In the genomic region with DNA sequence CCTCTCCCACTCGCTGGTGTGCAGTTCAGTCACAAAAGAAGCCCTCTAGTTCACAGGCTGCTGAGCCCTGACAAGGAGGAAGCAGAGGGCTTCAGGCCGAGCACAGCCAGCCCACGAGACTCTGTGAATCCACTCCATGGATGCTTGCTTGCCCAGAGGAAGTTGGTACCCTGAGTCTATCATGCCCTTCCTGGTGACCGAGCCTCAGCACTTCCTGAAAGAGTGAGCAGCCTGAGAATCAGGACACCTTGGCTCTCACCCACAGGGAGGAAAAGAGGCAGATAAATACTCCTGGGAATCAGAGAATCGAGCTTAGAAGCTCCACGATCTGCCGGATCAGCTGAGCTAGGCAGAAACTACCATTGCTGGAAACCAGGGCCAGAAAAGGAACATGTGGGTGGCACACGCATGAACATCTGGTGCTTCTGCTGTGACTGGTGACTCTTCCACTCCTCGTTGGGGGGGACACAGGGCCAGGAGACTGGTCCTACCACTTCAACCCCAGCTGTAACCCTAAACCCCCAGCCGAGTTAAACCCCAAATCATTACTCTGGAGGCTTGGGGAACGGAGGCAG, we compare ENCODE assay signal across 8 cellular contexts.
DNase-seq lines count a peak whose midpoint lies in the region; ATAC-seq, FAIRE-seq and TF ChIP-seq lines count a peak whose summit lies in the region.

No MANE protein-coding gene starts in this region.

- POLR2A ChIA-PET in GM12878 (lab: Charles Lee), result no interaction called here

- SMC1A ChIA-PET in GM12878 (lab: Charles Lee; ENCODE audit: uncharacterized antibody, unreplicated experiment), result interaction anchor here (0.7 to 1.6 kb wide), 4 partner anchors 42 to 252 kb away, joined by 3 to 4 read pairs (median 4); no protein-coding TSS in a partner anchor

- H2AFZ ChIP-seq in ACC112 (ENCODE audit: low read length, unreplicated experiment) (peak overlapping the region; percentile 57), GM23338 (peak overlapping the region; percentile 100), GM12878 (ENCODE audit: control insufficient read depth, low read depth, low read length) (no peak overlapping the region; the same call in 1 of the 2 replicates)

- no peaks in the 10 kb centered on the region for H3K9me3 Mint-ChIP-seq in GM23338

- H3K79me2 ChIP-seq in ACC112 (ENCODE audit: control insufficient read depth, insufficient read depth, low read length, unreplicated experiment) (no peaks in the 10 kb centered on the region), GM23338 (replicated peaks; ENCODE audit: insufficient read depth) (no peaks in the 10 kb centered on the region), GM12878 (ENCODE audit: control insufficient read depth, insufficient read depth, low read length) (no peaks in the 10 kb centered on the region)

- H3K27ac ChIP-seq in ACC112 (ENCODE audit: low read depth, low read length) (no peak overlapping the region), GM23338 (ENCODE audit: low read depth) (no peak overlapping the region), GM12878 (ENCODE audit: control insufficient read depth, insufficient read depth) (no peak overlapping the region)
- H3K27ac ChIP-seq in effector memory CD4-positive, alpha-beta T cell (ENCODE audit: insufficient read depth, low read length, poor library complexity, severe bottlenecking), result no peak overlapping the region

- TF ChIP-seq CTCF in GM23338 (conservative IDR thresholded peaks at IDR 0.05; ENCODE audit: low read depth in 2 of 2) (no peak), GM12878 (IDR thresholded peaks at IDR 0.05 in 2 of 3, conservative IDR thresholded peaks at IDR 0.05 in 1 of 3; ENCODE audit: control insufficient read depth in 2 of 3, extremely low read depth in 1 of 3, insufficient read depth in 1 of 3, low read depth in 3 of 3, low read length in 3 of 3) (no peak)

- H4K20me1 ChIP-seq in GM23338 (replicated peaks; ENCODE audit: insufficient read depth) (no peaks in the 10 kb centered on the region), GM12878 (ENCODE audit: control insufficient read depth, insufficient read depth) (no peaks in the 10 kb centered on the region)

- 11% methylated on average over 11 of the region's 11 CpGs for WGBS in GM12878 (ENCODE audit: insufficient coverage, insufficient replicate concordance, low lambda C conversion rate, missing lambda C conversion rate)

- H3K9me2 ChIP-seq in GM23338 (ENCODE audit: insufficient read depth), result no peaks in the 10 kb centered on the region

- H3K27ac Mint-ChIP-seq in GM23338, result no peak overlapping the region

- FAIRE-seq in GM12878 (lab: Jason Lieb, UNC), result no peak

- intact Hi-C loops in GM12878 (cut with micrococcal nuclease; ENCODE audit: unreplicated experiment), result loop anchor here (5.0 kb wide), 2 partner anchors 130 to 555 kb away; no protein-coding TSS in a partner anchor
- intact Hi-C loops in posterior vena cava (cut with DNase I), result no loop called here

- DNase-seq in GM23338 (ENCODE audit: low spot score) (no peak), GM12878 (ENCODE audit: low read depth, low spot score) (no peak), medulla oblongata (ENCODE audit: extremely low spot score) (peak; percentile 69), NCI-H1048 (lab: John Stamatoyannopoulos, UW) (no peak), NCI-H2107 treated with DMSO at 0.1 percent for 48 hours (lab: John Stamatoyannopoulos, UW; ENCODE audit: unreplicated experiment) (no peak), posterior vena cava (ENCODE audit: low spot score) (no peak)
- DNase-seq in effector memory CD4-positive, alpha-beta T cell, result no peak

- TF ChIP-seq POLR2A in GM12878 (IDR thresholded peaks at IDR 0.05; ENCODE audit: low read depth, low read length), result no peak

- H3K4me1 ChIP-seq in ACC112 (ENCODE audit: control insufficient read depth, insufficient read depth, low read length, unreplicated experiment) (peaks cover 4% of the 10 kb centered on the region), GM23338 (ENCODE audit: insufficient read depth) (peaks cover 19% of the 10 kb centered on the region), GM12878 (ENCODE audit: control insufficient read depth, insufficient read depth, low read length) (no peaks in the 10 kb centered on the region)
- no peaks in the 10 kb centered on the region for H3K4me1 ChIP-seq in effector memory CD4-positive, alpha-beta T cell (ENCODE audit: control insufficient read depth, insufficient read depth, low read length, poor library complexity, severe bottlenecking)

- H3K9me3 ChIP-seq in GM12878 (replicated peaks; ENCODE audit: control insufficient read depth, insufficient read depth, low read length), result no peaks in the 10 kb centered on the region
- H3K9me3 ChIP-seq in effector memory CD4-positive, alpha-beta T cell (ENCODE audit: control insufficient read depth, low read length), result no peaks in the 10 kb centered on the region

- TF ChIP-seq EP300 in GM12878 (IDR thresholded peaks at IDR 0.05; ENCODE audit: borderline replicate concordance in 1 of 2, control insufficient read depth in 1 of 2, low read depth in 2 of 2, low read length in 2 of 2), result no peak

- H3K27me3 ChIP-seq in ACC112 (ENCODE audit: insufficient read depth, low read length) (peaks cover 86% of the 10 kb centered on the region), GM23338 (ENCODE audit: insufficient read depth) (peaks cover 12% of the 10 kb centered on the region; the same call in 1 of the 2 replicates), GM12878 (replicated peaks in 1 of 2; ENCODE audit: control insufficient read depth in 2 of 2, insufficient read depth in 2 of 2, low read length in 1 of 2) (peaks cover 4 to 6% of the 10 kb centered on the region in 2 experiments; a peak in 3 of 4 replicates)
- peaks cover 4% of the 10 kb centered on the region for H3K27me3 ChIP-seq in effector memory CD4-positive, alpha-beta T cell (replicated peaks; ENCODE audit: control insufficient read depth, insufficient read depth, low read length, poor library complexity, severe bottlenecking)

- peak; percentile 8; the same call in 2 of the 3 replicates for ATAC-seq in GM23338
- ATAC-seq in GM12878, result 0 out of 3 replicates have a peak, but pooled peaks have one; percentile 18

- no peak overlapping the region for H3K9ac ChIP-seq in GM12878 (ENCODE audit: control insufficient read depth, insufficient read depth, low read length)

- no TSS peak for BruUV-seq in GM12878 (replicated peaks; lab: Mats Ljungman, UMichigan)

- no peaks in the 10 kb centered on the region for H3K36me3 Mint-ChIP-seq in GM23338 (ENCODE audit: low read depth)

- peak overlapping the region; percentile 81 for H3K4me2 ChIP-seq in GM23338
- peak overlapping the region; percentile 21; the same call in 1 of the 2 replicates for H3K4me2 ChIP-seq in GM12878 (ENCODE audit: control insufficient read depth, insufficient read depth)

- H3K4me3 ChIP-seq in ACC112 (ENCODE audit: low read depth, low read length) (peak overlapping the region; percentile 14; the same call in 1 of the 2 replicates), GM23338 (peak overlapping the region; percentile 58), GM12878 (no peak overlapping the region)
- H3K4me3 ChIP-seq in effector memory CD4-positive, alpha-beta T cell (ENCODE audit: insufficient read depth, low read depth, low read length, poor library complexity, severe bottlenecking), result no peak overlapping the region

- no peaks in the 10 kb centered on the region for H3F3A ChIP-seq in GM23338 (replicated peaks; ENCODE audit: low read depth)

- peaks cover 7% of the 10 kb centered on the region for H3K27me3 Mint-ChIP-seq in GM23338 (ENCODE audit: insufficient read depth, low read depth, poor library complexity)

- no peak overlapping the region; the same call in 2 of the 3 replicates for H3K4me3 Mint-ChIP-seq in GM23338

- no peak for TF ChIP-seq RAD21 in GM12878 (IDR thresholded peaks at IDR 0.05; ENCODE audit: insufficient read depth, low read depth, low read length)

- RAD21 ChIA-PET in GM12878 (lab: Charles Lee; ENCODE audit: unreplicated experiment), result interaction anchor here (0.9 to 1.5 kb wide), 3 partner anchors 42 to 558 kb away, joined by 3 to 5 read pairs (median 5); no protein-coding TSS in a partner anchor

- H3K4me1 Mint-ChIP-seq in GM23338, result peaks cover 18% of the 10 kb centered on the region

- CTCF ChIA-PET in GM12878 (lab: Yijun Ruan, JAX), result interaction anchor here (0.7 to 1.8 kb wide), 8 partner anchors 14 to 587 kb away, joined by 3 to 9 read pairs (median 4); no protein-coding TSS in a partner anchor

- in situ Hi-C loops in GM12878 (cut with MboI), result loop anchor here (10.0 kb wide), 1 partner anchor 552 kb away; no protein-coding TSS in a partner anchor

- H3K36me3 ChIP-seq in ACC112 (ENCODE audit: insufficient read depth, low read length) (no peaks in the 10 kb centered on the region), GM23338 (ENCODE audit: insufficient read depth) (no peaks in the 10 kb centered on the region), GM12878 (ENCODE audit: control insufficient read depth in 2 of 2, insufficient read depth in 2 of 2, low read length in 1 of 2) (no peaks in the 10 kb centered on the region)
- H3K36me3 ChIP-seq in effector memory CD4-positive, alpha-beta T cell (ENCODE audit: control insufficient read depth, insufficient read depth, low read length), result no peaks in the 10 kb centered on the region

TF ChIP-seq in GM12878, 131 proteins besides CTCF, POLR2A, EP300 and RAD21:
- TF ChIP-seq ZBTB11 (CRISPR knock-in tag; IDR thresholded peaks at IDR 0.05) (no peak), SRF (IDR thresholded peaks at IDR 0.05; ENCODE audit: low read depth in 2 of 2, low read length in 2 of 2) (no peak)

Comparison
In these comparisons a context has a peak if more than half of its experiments do, and no peak if none do; other contexts are left out.
1. H3K4me3 ChIP-seq: peak in ACC112 (single experiment) and GM23338 (single experiment); none in GM12878 (single experiment) and effector memory CD4-positive, alpha-beta T cell (single experiment).